In the genomic region with DNA sequence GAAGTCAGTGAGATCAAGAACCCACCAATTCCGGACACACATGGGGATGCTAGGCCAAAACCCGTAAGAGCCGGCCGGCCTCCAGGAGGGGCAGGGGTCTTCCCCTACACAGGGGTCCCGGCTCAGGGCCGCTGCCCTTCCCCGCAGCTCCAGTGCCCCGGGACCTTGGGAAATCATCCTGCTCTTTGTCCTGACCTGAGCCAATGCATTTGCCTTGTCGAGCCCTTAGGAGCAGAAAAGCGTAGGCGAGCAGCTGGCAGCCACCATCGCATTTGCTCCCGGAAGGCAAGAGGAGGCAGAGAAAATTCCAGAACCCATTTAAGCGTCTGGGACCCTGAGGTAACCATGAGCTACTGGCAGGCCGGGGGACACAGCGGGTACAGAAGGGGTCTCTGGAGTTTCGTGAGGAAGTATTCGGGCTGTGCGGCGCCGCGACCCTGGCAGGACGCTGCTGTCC, we compare ENCODE assay signal across 1 cellular context.
TF ChIP-seq lines count a peak whose summit lies in the region.

No MANE protein-coding gene starts in this region.

TF ChIP-seq in GM23338, 12 proteins besides CTCF, POLR2A, EP300 and RAD21 (continued from another document):
- TF ChIP-seq, protein P1, sequence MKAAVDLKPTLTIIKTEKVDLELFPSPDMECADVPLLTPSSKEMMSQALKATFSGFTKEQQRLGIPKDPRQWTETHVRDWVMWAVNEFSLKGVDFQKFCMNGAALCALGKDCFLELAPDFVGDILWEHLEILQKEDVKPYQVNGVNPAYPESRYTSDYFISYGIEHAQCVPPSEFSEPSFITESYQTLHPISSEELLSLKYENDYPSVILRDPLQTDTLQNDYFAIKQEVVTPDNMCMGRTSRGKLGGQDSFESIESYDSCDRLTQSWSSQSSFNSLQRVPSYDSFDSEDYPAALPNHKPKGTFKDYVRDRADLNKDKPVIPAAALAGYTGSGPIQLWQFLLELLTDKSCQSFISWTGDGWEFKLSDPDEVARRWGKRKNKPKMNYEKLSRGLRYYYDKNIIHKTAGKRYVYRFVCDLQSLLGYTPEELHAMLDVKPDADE (IDR thresholded peaks at IDR 0.05) = no peak
